8 cellular contexts compared by ENCODE assay signal in the genomic region with DNA sequence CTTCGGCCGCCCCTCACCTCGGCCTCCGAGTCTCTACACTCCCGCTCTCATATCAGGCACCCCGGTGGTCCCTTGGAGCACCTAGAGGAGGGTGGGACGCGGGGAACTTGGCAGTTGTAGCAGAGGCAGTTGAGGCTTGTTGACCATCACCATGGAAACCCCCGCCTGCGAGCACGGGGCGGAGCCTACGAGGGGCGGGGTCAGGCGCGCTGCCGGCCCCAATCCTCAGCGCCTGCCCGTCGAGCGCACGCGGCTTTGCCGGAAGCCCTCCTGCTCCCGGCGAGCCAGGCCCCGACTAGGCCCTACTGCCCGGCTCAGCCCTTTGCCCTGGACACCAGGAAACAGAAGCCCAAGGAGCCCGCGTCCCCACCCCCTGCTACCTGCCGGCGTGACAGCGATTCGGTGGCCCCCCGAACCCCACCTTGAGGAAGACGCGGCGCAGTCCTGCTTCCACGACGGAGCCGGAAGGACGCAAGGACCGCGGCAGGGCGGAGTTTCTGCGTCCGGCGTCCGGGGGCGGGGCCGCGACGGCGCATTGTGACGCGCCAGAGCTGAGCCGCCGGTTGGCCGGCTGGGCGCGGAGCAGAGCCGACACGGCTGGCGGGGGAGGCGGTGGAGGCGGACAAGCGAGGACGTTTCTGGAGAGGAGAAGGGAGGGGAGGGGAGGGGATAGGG. TPM values are rescaled to one million over a fixed set of nuclear protein-coding genes. Genes with fewer than 3 reads are reported as not detected.
DNase-seq lines count a peak whose midpoint lies in the region; ATAC-seq, FAIRE-seq and TF ChIP-seq lines count a peak whose summit lies in the region.

A gene with protein sequence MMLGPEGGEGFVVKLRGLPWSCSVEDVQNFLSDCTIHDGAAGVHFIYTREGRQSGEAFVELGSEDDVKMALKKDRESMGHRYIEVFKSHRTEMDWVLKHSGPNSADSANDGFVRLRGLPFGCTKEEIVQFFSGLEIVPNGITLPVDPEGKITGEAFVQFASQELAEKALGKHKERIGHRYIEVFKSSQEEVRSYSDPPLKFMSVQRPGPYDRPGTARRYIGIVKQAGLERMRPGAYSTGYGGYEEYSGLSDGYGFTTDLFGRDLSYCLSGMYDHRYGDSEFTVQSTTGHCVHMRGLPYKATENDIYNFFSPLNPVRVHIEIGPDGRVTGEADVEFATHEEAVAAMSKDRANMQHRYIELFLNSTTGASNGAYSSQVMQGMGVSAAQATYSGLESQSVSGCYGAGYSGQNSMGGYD (minus strand): TSS at position 477 of the 675 bp plus-strand sequence. CDS start 21,302 bp downstream, outside the sequence.

- ATAC-seq in GM18873 (IDR thresholded peaks at IDR 0.05; ENCODE audit: low FRiP score, unreplicated experiment) (peak; percentile 59), HG03135 (IDR thresholded peaks at IDR 0.05; ENCODE audit: unreplicated experiment) (peak; percentile 63)

- H3K79me2 ChIP-seq in mammary epithelial cell (ENCODE audit: insufficient read depth, low read length): peaks cover 51% of the 10 kb centered on the region

- DNase-seq in AG04449 (ENCODE audit: low read depth, low spot score) (peak; percentile 67), NCI-H2196 (lab: John Stamatoyannopoulos, UW; ENCODE audit: unreplicated experiment) (peak; percentile 84), mammary epithelial cell (peak; percentile 97), iPS-NIHi11 (ENCODE audit: low spot score) (peak; percentile 89), small intestine (peak; percentile 96)

- peak within 1 kb of the TSS; percentile 97 for H3K4me2 ChIP-seq in mammary epithelial cell (ENCODE audit: insufficient read depth, low read depth, low read length)

- H3K27ac ChIP-seq in mammary epithelial cell (ENCODE audit: insufficient read depth, low read depth, low read length): peak within 1 kb of the TSS; percentile 97
- peak within 1 kb of the TSS; percentile 95 to 99 for H3K27ac ChIP-seq in small intestine (ENCODE audit: low read depth in 1 of 2, low read length in 1 of 2)

- CTCF ChIA-PET in AG04449 (lab: Yijun Ruan, JAX): no interaction called here
- CTCF ChIA-PET in mammary epithelial cell (lab: Charles Lee; ENCODE audit: low non-redundant PET): no interaction called here

- H3K4me1 ChIP-seq in mammary epithelial cell (ENCODE audit: insufficient read depth, low read length) (peaks cover 24% of the 10 kb centered on the region), small intestine (ENCODE audit: control insufficient read depth in 2 of 2, insufficient read depth in 1 of 2, low read depth in 1 of 2, low read length in 1 of 2) (peaks cover 0 to 3% of the 10 kb centered on the region in 2 donors)

- no TSS peak for BruUV-seq in mammary epithelial cell (replicated peaks; lab: Mats Ljungman, UMichigan)

- H3K36me3 ChIP-seq in mammary epithelial cell (ENCODE audit: insufficient read depth, low read length): no peaks in the 10 kb centered on the region
- H3K36me3 ChIP-seq in small intestine (ENCODE audit: control insufficient read depth in 2 of 2, insufficient read depth in 2 of 2, low read length in 2 of 2): no peaks in the 10 kb centered on the region

- dilution Hi-C loops in mammary epithelial cell (cut with HindIII; ENCODE audit: low sequenced_read_pairs): no loop called here

- WGBS in mammary epithelial cell (ENCODE audit: low coverage, missing lambda C conversion rate): no CpG with 5 or more reads among the region's 68 CpGs
- WGBS in small intestine, 3 donors: 0 to 1% (median 1%) methylated on average over 59 to 68 of the region's 68 CpGs

- TF ChIP-seq CTCF in AG04449 (IDR thresholded peaks at IDR 0.05; ENCODE audit: insufficient read depth, low read length, missing control alignments) (no peak), WI38 (IDR thresholded peaks at IDR 0.05; ENCODE audit: low read depth, low read length) (no peak), mammary epithelial cell (conservative IDR thresholded peaks at IDR 0.05 in 1 of 2, IDR thresholded peaks at IDR 0.05 in 1 of 2; ENCODE audit: extremely low read depth in 1 of 2, insufficient read depth in 1 of 2, low read depth in 1 of 2, low read length in 2 of 2) (no peak)

- H3K27me3 ChIP-seq in mammary epithelial cell (ENCODE audit: insufficient read depth, low read length): no peaks in the 10 kb centered on the region
- H3K27me3 ChIP-seq in small intestine (ENCODE audit: control insufficient read depth in 2 of 2, insufficient read depth in 2 of 2, low read length in 2 of 2): no peaks in the 10 kb centered on the region

- H4K20me1 ChIP-seq in mammary epithelial cell (ENCODE audit: insufficient read depth, low read length): no peaks in the 10 kb centered on the region

- in situ Hi-C loops in mammary epithelial cell (cut with MboI; ENCODE audit: low sequenced_read_pairs in 2 of 2): loop anchor here in 1 of 2 donors (5.0 kb wide), 1 partner anchor 43 kb away; no protein-coding TSS in a partner anchor

- FAIRE-seq in small intestine (lab: Jason Lieb, UNC): no peak

- H3K4me3 ChIP-seq in AG04449 (ENCODE audit: low read depth, low read length): peak within 1 kb of the TSS; percentile 83
- peak within 1 kb of the TSS; percentile 76 for H3K4me3 ChIP-seq in WI38 (ENCODE audit: low read depth, low read length)
- H3K4me3 ChIP-seq in mammary epithelial cell (replicated peaks in 1 of 3; ENCODE audit: insufficient read depth in 1 of 3, low read depth in 2 of 3, low read length in 3 of 3): peak within 1 kb of the TSS; percentile 83 to 93 (median 89)
- peak within 1 kb of the TSS; percentile 91 to 98 for H3K4me3 ChIP-seq in small intestine (ENCODE audit: low read depth in 1 of 2, low read length in 2 of 2)

- POLR2A ChIA-PET in AG04449 (lab: Yijun Ruan, JAX): interaction anchor here (0.8 to 1.8 kb wide), 4 partner anchors 11 to 45 kb away, joined by 3 to 8 read pairs (median 4); no protein-coding TSS in a partner anchor

- intact Hi-C loops in mammary epithelial cell (cut with micrococcal nuclease): loop anchor here (2.0 kb wide), 1 partner anchor 16 kb away; no protein-coding TSS in a partner anchor

- H3K9me3 ChIP-seq in mammary epithelial cell (replicated peaks; ENCODE audit: insufficient read depth, low read length) (no peaks in the 10 kb centered on the region), small intestine (ENCODE audit: control insufficient read depth, low read depth) (no peaks in the 10 kb centered on the region)

- peak within 1 kb of the TSS; percentile 88 for H2AFZ ChIP-seq in mammary epithelial cell (ENCODE audit: low read depth, low read length)

- H3K9ac ChIP-seq in mammary epithelial cell (ENCODE audit: insufficient read depth, low read length): peak within 1 kb of the TSS; percentile 90

RNA-seq across cellular contexts. Expression of the gene that starts here (rescaled TPM):
- 100 to 1,000 TPM; 149 to 228 TPM for total RNA-seq in mammary epithelial cell
- polyA plus RNA-seq in mammary epithelial cell: 254 TPM
- 176 TPM for polyA minus RNA-seq in mammary epithelial cell
- 100 to 1,000 TPM; 138 to 194 (median 158) TPM for polyA plus RNA-seq in small intestine

Comparison
In these comparisons a context has a peak if more than half of its experiments do, and no peak if none do; other contexts are left out.
1. Peak in every context shown above with its lines: DNase-seq, ATAC-seq, H3K4me3 ChIP-seq and H3K27ac ChIP-seq.